ENCODE assay signal across 1 cellular context in the genomic region with DNA sequence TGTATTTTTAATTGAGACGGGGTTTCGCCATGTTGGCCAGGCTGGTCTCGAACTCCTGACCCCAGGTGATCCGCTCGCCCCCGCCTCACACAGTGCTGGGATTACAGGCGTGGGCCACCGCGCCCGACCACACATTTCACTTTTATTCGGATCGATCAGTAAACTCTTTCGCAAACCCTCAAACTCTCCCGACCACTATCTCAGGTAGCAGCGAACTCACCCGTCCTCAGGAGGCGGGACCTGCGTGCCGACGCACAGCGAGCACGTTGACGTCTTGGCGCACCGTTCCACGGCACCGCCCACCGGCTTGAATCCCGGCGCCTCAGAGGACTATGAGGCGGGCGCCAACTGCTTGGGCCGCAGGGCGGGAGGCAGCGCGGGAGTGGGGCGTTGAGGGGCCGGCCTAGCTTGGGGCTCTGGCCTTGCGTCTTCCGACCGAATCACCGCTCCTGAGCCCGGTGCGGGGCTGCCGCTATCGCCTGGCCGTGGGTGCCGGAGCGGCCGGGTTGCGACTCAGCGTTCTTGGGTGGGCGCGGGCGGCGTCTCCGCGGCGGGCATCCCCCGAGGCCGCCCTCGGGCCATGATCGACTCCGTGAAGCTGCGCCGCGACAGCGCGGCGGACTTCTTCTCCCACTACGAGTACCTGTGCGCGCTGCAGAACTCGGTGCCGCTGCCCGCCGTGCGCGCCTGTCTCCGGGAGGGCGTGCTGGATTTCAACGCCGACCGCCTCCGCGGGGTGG.
TF ChIP-seq lines count a peak whose summit lies in the region.

CEP78 (plus strand) TSS at position 305 of the 740 bp plus-strand sequence; CDS start at position 581, 276 bp downstream.

TF ChIP-seq in WTC11, 78 proteins besides CTCF, POLR2A, EP300 and RAD21 (continued from another document):
- TF ChIP-seq, protein P1, sequence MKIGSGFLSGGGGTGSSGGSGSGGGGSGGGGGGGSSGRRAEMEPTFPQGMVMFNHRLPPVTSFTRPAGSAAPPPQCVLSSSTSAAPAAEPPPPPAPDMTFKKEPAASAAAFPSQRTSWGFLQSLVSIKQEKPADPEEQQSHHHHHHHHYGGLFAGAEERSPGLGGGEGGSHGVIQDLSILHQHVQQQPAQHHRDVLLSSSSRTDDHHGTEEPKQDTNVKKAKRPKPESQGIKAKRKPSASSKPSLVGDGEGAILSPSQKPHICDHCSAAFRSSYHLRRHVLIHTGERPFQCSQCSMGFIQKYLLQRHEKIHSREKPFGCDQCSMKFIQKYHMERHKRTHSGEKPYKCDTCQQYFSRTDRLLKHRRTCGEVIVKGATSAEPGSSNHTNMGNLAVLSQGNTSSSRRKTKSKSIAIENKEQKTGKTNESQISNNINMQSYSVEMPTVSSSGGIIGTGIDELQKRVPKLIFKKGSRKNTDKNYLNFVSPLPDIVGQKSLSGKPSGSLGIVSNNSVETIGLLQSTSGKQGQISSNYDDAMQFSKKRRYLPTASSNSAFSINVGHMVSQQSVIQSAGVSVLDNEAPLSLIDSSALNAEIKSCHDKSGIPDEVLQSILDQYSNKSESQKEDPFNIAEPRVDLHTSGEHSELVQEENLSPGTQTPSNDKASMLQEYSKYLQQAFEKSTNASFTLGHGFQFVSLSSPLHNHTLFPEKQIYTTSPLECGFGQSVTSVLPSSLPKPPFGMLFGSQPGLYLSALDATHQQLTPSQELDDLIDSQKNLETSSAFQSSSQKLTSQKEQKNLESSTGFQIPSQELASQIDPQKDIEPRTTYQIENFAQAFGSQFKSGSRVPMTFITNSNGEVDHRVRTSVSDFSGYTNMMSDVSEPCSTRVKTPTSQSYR (CRISPR knock-in tag; IDR thresholded peaks at IDR 0.05) = no peak
- peak; percentile 67 for TF ChIP-seq TEAD4 (CRISPR knock-in tag; IDR thresholded peaks at IDR 0.05)
- TF ChIP-seq MXD4 (CRISPR knock-in tag; IDR thresholded peaks at IDR 0.05; ENCODE audit: borderline replicate concordance) = no peak
- TF ChIP-seq FOXP1 (CRISPR knock-in tag; IDR thresholded peaks at IDR 0.05; ENCODE audit: borderline replicate concordance) = peak; percentile 76
- TF ChIP-seq SP1 (CRISPR knock-in tag; conservative IDR thresholded peaks at IDR 0.05) = peak; percentile 87
- TF ChIP-seq FOXP4 (CRISPR knock-in tag; IDR thresholded peaks at IDR 0.05) = peak; percentile 78
- TF ChIP-seq ATF3 (CRISPR knock-in tag; conservative IDR thresholded peaks at IDR 0.05) = no peak
- TF ChIP-seq ZNF138 (CRISPR knock-in tag; conservative IDR thresholded peaks at IDR 0.05) = peak; percentile 72
- TF ChIP-seq, protein P2, sequence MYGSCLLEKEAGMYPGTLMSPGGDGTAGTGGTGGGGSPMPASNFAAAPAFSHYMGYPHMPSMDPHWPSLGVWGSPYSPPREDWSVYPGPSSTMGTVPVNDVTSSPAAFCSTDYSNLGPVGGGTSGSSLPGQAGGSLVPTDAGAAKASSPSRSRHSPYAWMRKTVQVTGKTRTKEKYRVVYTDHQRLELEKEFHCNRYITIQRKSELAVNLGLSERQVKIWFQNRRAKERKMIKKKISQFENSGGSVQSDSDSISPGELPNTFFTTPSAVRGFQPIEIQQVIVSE (CRISPR knock-in tag; IDR thresholded peaks at IDR 0.05; ENCODE audit: borderline replicate concordance) = no peak
- no peak for TF ChIP-seq ATF2 (CRISPR knock-in tag; IDR thresholded peaks at IDR 0.05; ENCODE audit: borderline replicate concordance, low read depth)
- peak; percentile 87 for TF ChIP-seq E2F5 (CRISPR knock-in tag; IDR thresholded peaks at IDR 0.05)
- TF ChIP-seq FOXK1 (CRISPR knock-in tag; IDR thresholded peaks at IDR 0.05) = peak; percentile 60; the same call in 1 of the 2 replicates
- 0 out of 2 replicates have a peak, but pooled peaks have one; percentile 27 for TF ChIP-seq SMAD4 (CRISPR knock-in tag; IDR thresholded peaks at IDR 0.05)
- peak; percentile 71; the same call in 1 of the 2 replicates for TF ChIP-seq ZBTB21 (CRISPR knock-in tag; IDR thresholded peaks at IDR 0.05; ENCODE audit: borderline replicate concordance)
- TF ChIP-seq HMGA2 (CRISPR knock-in tag; IDR thresholded peaks at IDR 0.05) = no peak
- TF ChIP-seq, protein P3, sequence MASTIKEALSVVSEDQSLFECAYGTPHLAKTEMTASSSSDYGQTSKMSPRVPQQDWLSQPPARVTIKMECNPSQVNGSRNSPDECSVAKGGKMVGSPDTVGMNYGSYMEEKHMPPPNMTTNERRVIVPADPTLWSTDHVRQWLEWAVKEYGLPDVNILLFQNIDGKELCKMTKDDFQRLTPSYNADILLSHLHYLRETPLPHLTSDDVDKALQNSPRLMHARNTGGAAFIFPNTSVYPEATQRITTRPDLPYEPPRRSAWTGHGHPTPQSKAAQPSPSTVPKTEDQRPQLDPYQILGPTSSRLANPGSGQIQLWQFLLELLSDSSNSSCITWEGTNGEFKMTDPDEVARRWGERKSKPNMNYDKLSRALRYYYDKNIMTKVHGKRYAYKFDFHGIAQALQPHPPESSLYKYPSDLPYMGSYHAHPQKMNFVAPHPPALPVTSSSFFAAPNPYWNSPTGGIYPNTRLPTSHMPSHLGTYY (CRISPR knock-in tag; IDR thresholded peaks at IDR 0.05) = no peak
